Comparison of ENCODE assay signal across 1 cellular context in genomic region chr20:35702824-35703695, GRCh38.
A peak's percentile ranks its signal among the peaks of the same experiment; 100 is the strongest.
TF ChIP-seq lines count a peak whose summit lies in the region.

No MANE protein-coding gene starts in this region.

TF ChIP-seq in WTC11, 78 proteins besides CTCF, POLR2A, EP300 and RAD21 (continued from another document):
- TF ChIP-seq AR (CRISPR knock-in tag; IDR thresholded peaks at IDR 0.05) (0 out of 2 replicates have a peak, but pooled peaks have one; percentile 3), HMGA2 (CRISPR knock-in tag; IDR thresholded peaks at IDR 0.05) (no peak), PREB (CRISPR knock-in tag; IDR thresholded peaks at IDR 0.05; ENCODE audit: borderline replicate concordance) (no peak), TP53 (CRISPR knock-in tag; IDR thresholded peaks at IDR 0.05) (no peak), SOX15 (CRISPR knock-in tag; IDR thresholded peaks at IDR 0.05) (no peak), ZNF396 (CRISPR knock-in tag; IDR thresholded peaks at IDR 0.05; ENCODE audit: borderline replicate concordance) (no peak), ZNF512 (CRISPR knock-in tag; IDR thresholded peaks at IDR 0.05; ENCODE audit: borderline replicate concordance) (no peak), ATF6 (CRISPR knock-in tag; IDR thresholded peaks at IDR 0.05) (no peak), ZNF671 (CRISPR knock-in tag; IDR thresholded peaks at IDR 0.05) (peak; percentile 60; the same call in 1 of the 2 replicates), FOXP1 (CRISPR knock-in tag; IDR thresholded peaks at IDR 0.05; ENCODE audit: borderline replicate concordance) (no peak), MXD4 (CRISPR knock-in tag; IDR thresholded peaks at IDR 0.05; ENCODE audit: borderline replicate concordance) (no peak), ZNF423 (CRISPR knock-in tag; IDR thresholded peaks at IDR 0.05) (no peak), ERG (CRISPR knock-in tag; IDR thresholded peaks at IDR 0.05) (peak; percentile 17; the same call in 1 of the 2 replicates), ZBTB21 (CRISPR knock-in tag; IDR thresholded peaks at IDR 0.05; ENCODE audit: borderline replicate concordance) (no peak)
